12 cellular contexts compared by ENCODE assay signal in the genomic region with DNA sequence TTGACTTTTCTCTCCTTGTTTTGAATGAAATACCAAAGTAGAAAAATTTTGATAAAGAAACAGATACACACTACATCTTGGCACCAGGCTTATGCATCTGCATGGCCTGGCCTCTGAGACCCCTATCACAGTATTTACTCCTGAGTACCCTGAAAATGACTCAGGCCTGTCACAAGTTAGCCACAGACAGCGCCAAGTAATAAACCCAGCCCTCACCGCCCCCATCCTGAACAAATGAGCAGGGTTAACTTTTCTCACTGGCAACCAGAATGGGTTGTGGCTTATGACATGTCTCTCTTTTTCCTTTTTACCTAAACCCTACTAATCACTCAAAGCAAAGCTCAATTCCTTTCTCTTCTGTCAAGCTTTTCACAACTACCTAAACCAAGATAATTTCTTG. TPM values are rescaled to one million over a fixed set of nuclear protein-coding genes. Genes with fewer than 3 reads are reported as not detected.
DNase-seq lines count a peak whose midpoint lies in the region; ATAC-seq and TF ChIP-seq lines count a peak whose summit lies in the region.
"Had no signal": no experiment of that assay in that cellular context is flagged by ENCODE, and none has a peak within 500 bp of the region (broad histone marks: within the 10 kb centered on the region; RNA-seq: fewer than 3 reads in every experiment).

No MANE protein-coding gene starts in this region.

- POLR2A ChIA-PET in CD4-positive, alpha-beta memory T cell (lab: Charles Lee; ENCODE audit: partially characterized antibody): no interaction called here

- no peak overlapping the region for H2AFZ ChIP-seq in OCI-LY1 (ENCODE audit: low read length)

- peaks cover 4% of the 10 kb centered on the region for H3K27me3 Mint-ChIP-seq in activated T-cell treated with anti-CD3 and anti-CD28 coated beads, Interleukin-2, amount 50 U/mL, for 24 hours
- H3K27me3 Mint-ChIP-seq in CD4-positive, alpha-beta memory T cell: peaks cover 0 to 2% of the 10 kb centered on the region in 2 donors

- TF ChIP-seq POLR2A in thyroid gland (IDR thresholded peaks at IDR 0.05): no peak

- peaks cover 36% of the 10 kb centered on the region for H3K79me2 ChIP-seq in OCI-LY1 (ENCODE audit: insufficient read depth, low read length)

- peaks cover 20% of the 10 kb centered on the region for H3K4me1 Mint-ChIP-seq in activated T-cell treated with anti-CD3 and anti-CD28 coated beads, Interleukin-2, amount 50 U/mL, for 24 hours (ENCODE audit: low read depth)
- H3K4me1 Mint-ChIP-seq in CD4-positive, alpha-beta memory T cell: peaks cover 0 to 2% (median 0%) of the 10 kb centered on the region in 4 donors

- H3K9me2 ChIP-seq in OCI-LY1 (ENCODE audit: low read depth, low read length): no peaks in the 10 kb centered on the region

- H4K20me1 ChIP-seq in OCI-LY1 (ENCODE audit: insufficient read depth, low read length): no peaks in the 10 kb centered on the region

- ATAC-seq in right cardiac atrium: peak; percentile 52 to 57
- no peak for ATAC-seq in esophagus mucosa

- peak overlapping the region; percentile 56 for H3K4me2 ChIP-seq in OCI-LY1 (ENCODE audit: low read length)
- H3K4me2 ChIP-seq: BLaER1 had no signal

- peak overlapping the region; percentile 97 for H3K27ac ChIP-seq in OCI-LY1 (ENCODE audit: low read depth, low read length, poor library complexity, severe bottlenecking)
- H3K27ac ChIP-seq in right cardiac atrium (ENCODE audit: low read length): no peak overlapping the region
- peak overlapping the region in 2 of 3 donors; percentile 2 to 29 for H3K27ac ChIP-seq in thyroid gland
- no peak overlapping the region for H3K27ac ChIP-seq in CD4-positive, alpha-beta memory T cell (ENCODE audit: low read depth, low read length)
- H3K27ac ChIP-seq: BLaER1 had no signal

- H3K36me3 ChIP-seq in OCI-LY1 (ENCODE audit: insufficient read depth, low read length): peaks cover 4% of the 10 kb centered on the region; the same call in 1 of the 2 replicates
- no peaks in the 10 kb centered on the region for H3K36me3 ChIP-seq in thyroid gland
- H3K36me3 ChIP-seq in CD4-positive, alpha-beta memory T cell (ENCODE audit: insufficient read depth, low read length): no peaks in the 10 kb centered on the region

- TF ChIP-seq CTCF in OCI-LY1 (IDR thresholded peaks at IDR 0.05; ENCODE audit: low read length) (no peak), thyroid gland (IDR thresholded peaks at IDR 0.05) (no peak)

- H3K36me3 Mint-ChIP-seq in activated T-cell treated with anti-CD3 and anti-CD28 coated beads, Interleukin-2, amount 50 U/mL, for 24 hours (ENCODE audit: low read depth): no peaks in the 10 kb centered on the region
- no peaks in the 10 kb centered on the region for H3K36me3 Mint-ChIP-seq in CD4-positive, alpha-beta memory T cell

- H3K9ac ChIP-seq in OCI-LY1 (ENCODE audit: low read length): peak overlapping the region; percentile 55
- H3K9ac ChIP-seq: BLaER1 had no signal

- no peaks in the 10 kb centered on the region for H3F3A ChIP-seq in OCI-LY1 (ENCODE audit: insufficient read depth, low read length)

- no peak overlapping the region for H3K27ac Mint-ChIP-seq in activated T-cell treated with anti-CD3 and anti-CD28 coated beads, Interleukin-2, amount 50 U/mL, for 24 hours
- H3K27ac Mint-ChIP-seq in CD4-positive, alpha-beta memory T cell: no peak overlapping the region
- H3K27ac Mint-ChIP-seq: endodermal cell, mesothelial cell of epicardium had no signal

- H3K4me3 Mint-ChIP-seq in activated T-cell treated with anti-CD3 and anti-CD28 coated beads, Interleukin-2, amount 50 U/mL, for 24 hours: no peak overlapping the region
- no peak overlapping the region for H3K4me3 Mint-ChIP-seq in CD4-positive, alpha-beta memory T cell
- H3K4me3 Mint-ChIP-seq: endodermal cell, mesothelial cell of epicardium had no signal

- WGBS in right cardiac atrium: 77% methylated on average over 2 of the region's 2 CpGs
- 46 to 81% methylated on average over 2 of the region's 2 CpGs for WGBS in thyroid gland, 2 donors

- H3K4me1 ChIP-seq in OCI-LY1 (ENCODE audit: insufficient read depth, low read length, severe bottlenecking): peaks cover 74% of the 10 kb centered on the region
- H3K4me1 ChIP-seq in right cardiac atrium (ENCODE audit: control insufficient read depth, insufficient read depth, low read length): peaks cover 14% of the 10 kb centered on the region
- H3K4me1 ChIP-seq in thyroid gland: peaks cover 18% of the 10 kb centered on the region in 2 donors
- H3K4me1 ChIP-seq in CD4-positive, alpha-beta memory T cell (ENCODE audit: insufficient read depth, low read length): no peaks in the 10 kb centered on the region

- H3K27me3 ChIP-seq in OCI-LY1 (ENCODE audit: insufficient read depth, low read length) (no peaks in the 10 kb centered on the region), right cardiac atrium (ENCODE audit: control insufficient read depth, insufficient read depth) (no peaks in the 10 kb centered on the region), thyroid gland (no peaks in the 10 kb centered on the region)
- no peaks in the 10 kb centered on the region for H3K27me3 ChIP-seq in CD4-positive, alpha-beta memory T cell (ENCODE audit: insufficient read depth, low read length)
- H3K27me3 ChIP-seq: BLaER1 had no signal

- peak; percentile 61 to 62 for DNase-seq in activated T-cell treated with anti-CD3 and anti-CD28 coated beads, Interleukin-2, amount 50 U/mL, for 48 hours
- no peak for DNase-seq in activated T-cell treated with anti-CD3 and anti-CD28 coated beads, Interleukin-2, amount 50 U/mL, for 24 hours
- DNase-seq in right cardiac atrium: no peak
- no peak for DNase-seq in thyroid gland
- DNase-seq in D341Med (ENCODE audit: low spot score): no peak
- no peak for DNase-seq in CD4-positive, alpha-beta memory T cell
- DNase-seq: endodermal cell, NCI-H510A treated with DMSO at 0.1 percent for 48 hours had no signal

- intact Hi-C loops in right cardiac atrium (cut with DNase I): no loop called here
- intact Hi-C loops in thyroid gland (cut with DNase I): no loop called here
- intact Hi-C loops in CD4-positive, alpha-beta memory T cell (cut with micrococcal nuclease): no loop called here

- H3K9me3 Mint-ChIP-seq in activated T-cell treated with anti-CD3 and anti-CD28 coated beads, Interleukin-2, amount 50 U/mL, for 24 hours: no peaks in the 10 kb centered on the region
- no peaks in the 10 kb centered on the region for H3K9me3 Mint-ChIP-seq in CD4-positive, alpha-beta memory T cell
- H3K9me3 Mint-ChIP-seq: endodermal cell had no signal

- H3K9me3 ChIP-seq in OCI-LY1 (ENCODE audit: low read length) (no peaks in the 10 kb centered on the region), right cardiac atrium (ENCODE audit: control insufficient read depth, low read length) (no peaks in the 10 kb centered on the region), thyroid gland (no peaks in the 10 kb centered on the region)
- no peaks in the 10 kb centered on the region for H3K9me3 ChIP-seq in CD4-positive, alpha-beta memory T cell (ENCODE audit: control insufficient read depth in 1 of 2, low read length in 2 of 2)

- CTCF ChIA-PET in CD4-positive, alpha-beta memory T cell (lab: Charles Lee; ENCODE audit: partially characterized antibody): interaction anchor here (0.9 kb wide), 1 partner anchor 21 kb away, joined by 3 read pairs; no protein-coding TSS in a partner anchor

- H3K4me3 ChIP-seq in OCI-LY1 (ENCODE audit: low read depth, low read length, poor library complexity, severe bottlenecking): peak overlapping the region; percentile 34
- no peak overlapping the region for H3K4me3 ChIP-seq in right cardiac atrium (ENCODE audit: low read length)
- H3K4me3 ChIP-seq in thyroid gland (replicated peaks in 1 of 3): no peak overlapping the region
- no peak overlapping the region for H3K4me3 ChIP-seq in CD4-positive, alpha-beta memory T cell (ENCODE audit: low read length in 2 of 2)
- H3K4me3 ChIP-seq: BLaER1 had no signal

RNA-seq across cellular contexts. Expression of a gene that starts 35.3 kb away (rescaled TPM):
- total RNA-seq in right cardiac atrium: 10 to 100 TPM; 14.3 to 17.9 (median 16.4) TPM
- 9.2 TPM for polyA plus RNA-seq in right cardiac atrium
- total RNA-seq in thyroid gland: 10 to 100 TPM; 18.8 to 44.0 (median 25.4) TPM
- under 1 TPM; 0.52 to 0.72 TPM for total RNA-seq in CD4-positive, alpha-beta memory T cell
- 1 to 10 TPM in 1 of 2 donors, under 1 TPM in 1; 0.27 to 1.3 TPM for polyA plus RNA-seq in CD4-positive, alpha-beta memory T cell
- 12.8 TPM for total RNA-seq in esophagus mucosa

Comparison
In these comparisons a context has a peak if more than half of its experiments do, and no peak if none do; other contexts are left out.
1. DNase-seq: peak in activated T-cell treated with anti-CD3 and anti-CD28 coated beads, Interleukin-2, amount 50 U/mL, for 48 hours (2 of 2); none in activated T-cell treated with anti-CD3 and anti-CD28 coated beads, Interleukin-2, amount 50 U/mL, for 24 hours (single experiment), right cardiac atrium (0 of 3), thyroid gland (0 of 2), D341Med (single experiment) and CD4-positive, alpha-beta memory T cell (0 of 5).
2. H3K27ac ChIP-seq: peak in OCI-LY1 (single experiment) and thyroid gland (2 of 3); none in right cardiac atrium (single experiment) and CD4-positive, alpha-beta memory T cell (single experiment).